2 cellular contexts compared by ENCODE assay signal in the genomic region with DNA sequence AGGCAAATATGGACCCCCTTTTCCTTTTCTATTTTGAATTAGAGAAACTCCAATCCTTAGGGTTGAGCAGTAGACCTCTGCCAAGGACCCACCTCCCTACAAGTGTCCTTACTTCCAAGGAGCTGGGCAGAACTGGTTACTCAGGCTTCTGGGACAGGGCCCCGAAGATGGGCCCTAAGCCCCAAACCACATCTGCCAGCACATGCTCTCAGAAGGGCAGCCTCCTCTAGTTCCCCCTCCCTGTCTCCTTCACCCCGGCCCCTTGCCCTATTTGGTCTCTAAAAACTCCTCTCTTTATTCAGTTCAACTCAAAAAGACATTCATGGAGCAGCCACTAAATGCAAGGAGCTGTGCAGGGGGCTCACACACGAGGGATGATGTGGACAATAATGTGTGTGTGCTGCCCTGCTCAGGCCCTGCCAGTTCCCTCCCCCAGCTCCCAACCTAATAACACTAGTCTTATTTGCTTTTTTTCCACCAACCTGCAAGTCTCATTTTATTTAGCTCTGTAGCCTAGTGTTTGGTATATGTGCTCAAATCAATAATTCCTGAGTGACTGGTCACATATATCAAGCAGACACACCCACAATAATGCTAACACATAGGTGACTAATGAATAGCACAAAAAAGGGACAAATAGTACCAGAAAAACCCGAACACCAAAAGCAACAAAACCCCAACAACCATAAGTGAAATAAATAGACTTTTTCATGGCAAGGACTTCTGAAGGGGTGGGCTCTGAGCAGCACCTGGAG.
TF ChIP-seq lines count a peak whose summit lies in the region.

No MANE protein-coding gene starts in this region.

TF ChIP-seq in HCT116, 20 proteins besides CTCF, POLR2A, EP300 and RAD21:
- TF ChIP-seq, protein P1, sequence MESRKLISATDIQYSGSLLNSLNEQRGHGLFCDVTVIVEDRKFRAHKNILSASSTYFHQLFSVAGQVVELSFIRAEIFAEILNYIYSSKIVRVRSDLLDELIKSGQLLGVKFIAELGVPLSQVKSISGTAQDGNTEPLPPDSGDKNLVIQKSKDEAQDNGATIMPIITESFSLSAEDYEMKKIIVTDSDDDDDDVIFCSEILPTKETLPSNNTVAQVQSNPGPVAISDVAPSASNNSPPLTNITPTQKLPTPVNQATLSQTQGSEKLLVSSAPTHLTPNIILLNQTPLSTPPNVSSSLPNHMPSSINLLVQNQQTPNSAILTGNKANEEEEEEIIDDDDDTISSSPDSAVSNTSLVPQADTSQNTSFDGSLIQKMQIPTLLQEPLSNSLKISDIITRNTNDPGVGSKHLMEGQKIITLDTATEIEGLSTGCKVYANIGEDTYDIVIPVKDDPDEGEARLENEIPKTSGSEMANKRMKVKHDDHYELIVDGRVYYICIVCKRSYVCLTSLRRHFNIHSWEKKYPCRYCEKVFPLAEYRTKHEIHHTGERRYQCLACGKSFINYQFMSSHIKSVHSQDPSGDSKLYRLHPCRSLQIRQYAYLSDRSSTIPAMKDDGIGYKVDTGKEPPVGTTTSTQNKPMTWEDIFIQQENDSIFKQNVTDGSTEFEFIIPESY (IDR thresholded peaks at IDR 0.05; ENCODE audit: extremely low read depth, insufficient replicate concordance, low read length), result no peak
- TF ChIP-seq ZFX (IDR thresholded peaks at IDR 0.05), result no peak
- TF ChIP-seq JUND (IDR thresholded peaks at IDR 0.05), result 0 out of 2 replicates have a peak, but pooled peaks have one; percentile 17
- TF ChIP-seq YY1 (IDR thresholded peaks at IDR 0.05; ENCODE audit: extremely low read depth, insufficient replicate concordance, low read depth, low read length), result no peak
- TF ChIP-seq EZH2 (IDR thresholded peaks at IDR 0.05), result no peak
- peak; percentile 27; the same call in 1 of the 2 replicates for TF ChIP-seq SP1 (IDR thresholded peaks at IDR 0.05; ENCODE audit: low read depth)
- no peak for TF ChIP-seq FOSL1 (IDR thresholded peaks at IDR 0.05; ENCODE audit: low read depth)

TF ChIP-seq in SK-N-SH, 30 proteins besides CTCF, POLR2A, EP300 and RAD21:
- TF ChIP-seq RXRA (IDR thresholded peaks at IDR 0.05; ENCODE audit: borderline replicate concordance, low read depth) (no peak), RFX5 (IDR thresholded peaks at IDR 0.05; ENCODE audit: low read length) (no peak), TCF12 (IDR thresholded peaks at IDR 0.05) (no peak), RCOR1 (IDR thresholded peaks at IDR 0.05; ENCODE audit: low read length) (no peak), FOSL2 (IDR thresholded peaks at IDR 0.05; ENCODE audit: borderline replicate concordance, low read depth) (no peak)
- TF ChIP-seq, protein P2, sequence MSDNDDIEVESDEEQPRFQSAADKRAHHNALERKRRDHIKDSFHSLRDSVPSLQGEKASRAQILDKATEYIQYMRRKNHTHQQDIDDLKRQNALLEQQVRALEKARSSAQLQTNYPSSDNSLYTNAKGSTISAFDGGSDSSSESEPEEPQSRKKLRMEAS (IDR thresholded peaks at IDR 0.05; ENCODE audit: low read depth), result no peak
- TF ChIP-seq, protein P3, sequence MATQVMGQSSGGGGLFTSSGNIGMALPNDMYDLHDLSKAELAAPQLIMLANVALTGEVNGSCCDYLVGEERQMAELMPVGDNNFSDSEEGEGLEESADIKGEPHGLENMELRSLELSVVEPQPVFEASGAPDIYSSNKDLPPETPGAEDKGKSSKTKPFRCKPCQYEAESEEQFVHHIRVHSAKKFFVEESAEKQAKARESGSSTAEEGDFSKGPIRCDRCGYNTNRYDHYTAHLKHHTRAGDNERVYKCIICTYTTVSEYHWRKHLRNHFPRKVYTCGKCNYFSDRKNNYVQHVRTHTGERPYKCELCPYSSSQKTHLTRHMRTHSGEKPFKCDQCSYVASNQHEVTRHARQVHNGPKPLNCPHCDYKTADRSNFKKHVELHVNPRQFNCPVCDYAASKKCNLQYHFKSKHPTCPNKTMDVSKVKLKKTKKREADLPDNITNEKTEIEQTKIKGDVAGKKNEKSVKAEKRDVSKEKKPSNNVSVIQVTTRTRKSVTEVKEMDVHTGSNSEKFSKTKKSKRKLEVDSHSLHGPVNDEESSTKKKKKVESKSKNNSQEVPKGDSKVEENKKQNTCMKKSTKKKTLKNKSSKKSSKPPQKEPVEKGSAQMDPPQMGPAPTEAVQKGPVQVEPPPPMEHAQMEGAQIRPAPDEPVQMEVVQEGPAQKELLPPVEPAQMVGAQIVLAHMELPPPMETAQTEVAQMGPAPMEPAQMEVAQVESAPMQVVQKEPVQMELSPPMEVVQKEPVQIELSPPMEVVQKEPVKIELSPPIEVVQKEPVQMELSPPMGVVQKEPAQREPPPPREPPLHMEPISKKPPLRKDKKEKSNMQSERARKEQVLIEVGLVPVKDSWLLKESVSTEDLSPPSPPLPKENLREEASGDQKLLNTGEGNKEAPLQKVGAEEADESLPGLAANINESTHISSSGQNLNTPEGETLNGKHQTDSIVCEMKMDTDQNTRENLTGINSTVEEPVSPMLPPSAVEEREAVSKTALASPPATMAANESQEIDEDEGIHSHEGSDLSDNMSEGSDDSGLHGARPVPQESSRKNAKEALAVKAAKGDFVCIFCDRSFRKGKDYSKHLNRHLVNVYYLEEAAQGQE (IDR thresholded peaks at IDR 0.05; ENCODE audit: low read depth, low read length), result no peak
TF ChIP-seq in SK-N-SH: peak in this region for 0.
